ENCODE assay signal across 1 cellular context in the genomic region with DNA sequence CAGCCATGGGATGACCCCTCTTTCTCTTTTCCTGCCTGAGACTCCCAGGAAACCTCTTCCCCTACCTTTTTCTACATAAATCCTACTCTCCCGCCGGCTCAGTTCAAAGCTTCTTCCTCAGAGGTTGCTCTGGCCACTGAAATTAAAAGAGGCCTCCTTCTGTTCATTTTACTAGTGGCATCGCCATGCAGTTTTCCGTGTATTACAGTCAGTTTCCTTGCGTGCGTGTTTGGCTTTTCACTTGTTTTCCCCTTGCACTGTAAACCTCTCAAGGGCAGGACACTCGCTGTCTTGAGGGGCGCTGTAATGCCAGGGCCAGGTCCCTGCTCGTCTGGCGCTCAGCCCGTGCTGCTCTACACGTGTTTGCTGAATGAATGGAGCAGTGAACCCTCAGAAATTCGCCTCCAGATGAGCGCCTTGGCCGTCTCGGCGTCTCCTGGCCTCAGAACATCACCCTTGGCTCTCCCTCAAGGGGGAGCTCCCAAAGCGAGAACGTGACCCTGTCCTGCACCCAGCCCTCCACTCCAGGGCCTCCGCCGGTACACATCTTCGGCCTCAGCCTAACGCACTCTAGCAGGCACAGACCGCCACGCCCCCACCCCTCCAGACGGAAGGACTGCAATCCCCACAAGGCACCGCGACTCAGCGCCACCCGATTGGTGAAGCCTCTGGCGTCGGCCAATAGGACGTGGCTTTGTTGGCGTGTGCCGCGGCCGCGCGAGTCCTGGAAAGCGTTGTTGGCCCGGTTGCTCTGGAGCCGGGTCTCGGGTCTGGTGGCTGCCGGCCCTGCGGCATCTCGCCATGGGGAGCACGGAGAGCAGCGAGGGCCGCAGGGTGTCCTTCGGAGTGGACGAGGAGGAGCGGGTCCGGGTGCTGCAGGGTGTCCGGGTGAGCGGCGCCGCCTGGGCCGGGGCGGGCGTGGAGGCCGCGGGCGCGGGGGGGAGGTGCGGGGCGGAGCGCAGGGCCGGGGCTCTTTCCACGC.
TF ChIP-seq lines count a peak whose summit lies in the region.

A gene with protein sequence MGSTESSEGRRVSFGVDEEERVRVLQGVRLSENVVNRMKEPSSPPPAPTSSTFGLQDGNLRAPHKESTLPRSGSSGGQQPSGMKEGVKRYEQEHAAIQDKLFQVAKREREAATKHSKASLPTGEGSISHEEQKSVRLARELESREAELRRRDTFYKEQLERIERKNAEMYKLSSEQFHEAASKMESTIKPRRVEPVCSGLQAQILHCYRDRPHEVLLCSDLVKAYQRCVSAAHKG (plus strand): TSS at position 729 of the 982 bp plus-strand sequence. CDS start 73 bp downstream, at position 802.

TF ChIP-seq in A549, 52 proteins besides CTCF, POLR2A, EP300 and RAD21 (continued from another document):
- TF ChIP-seq, protein P1, sequence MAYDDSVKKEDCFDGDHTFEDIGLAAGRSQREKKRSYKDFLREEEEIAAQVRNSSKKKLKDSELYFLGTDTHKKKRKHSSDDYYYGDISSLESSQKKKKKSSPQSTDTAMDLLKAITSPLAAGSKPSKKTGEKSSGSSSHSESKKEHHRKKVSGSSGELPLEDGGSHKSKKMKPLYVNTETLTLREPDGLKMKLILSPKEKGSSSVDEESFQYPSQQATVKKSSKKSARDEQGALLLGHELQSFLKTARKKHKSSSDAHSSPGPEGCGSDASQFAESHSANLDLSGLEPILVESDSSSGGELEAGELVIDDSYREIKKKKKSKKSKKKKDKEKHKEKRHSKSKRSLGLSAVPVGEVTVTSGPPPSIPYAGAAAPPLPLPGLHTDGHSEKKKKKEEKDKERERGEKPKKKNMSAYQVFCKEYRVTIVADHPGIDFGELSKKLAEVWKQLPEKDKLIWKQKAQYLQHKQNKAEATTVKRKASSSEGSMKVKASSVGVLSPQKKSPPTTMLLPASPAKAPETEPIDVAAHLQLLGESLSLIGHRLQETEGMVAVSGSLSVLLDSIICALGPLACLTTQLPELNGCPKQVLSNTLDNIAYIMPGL (CRISPR knock-in tag; IDR thresholded peaks at IDR 0.05; ENCODE audit: borderline replicate concordance) = no peak
- TF ChIP-seq MAFK (IDR thresholded peaks at IDR 0.05; ENCODE audit: partially characterized antibody) (no peak), CHD4 (IDR thresholded peaks at IDR 0.05; ENCODE audit: borderline replicate concordance) (no peak), ZFP36 (IDR thresholded peaks at IDR 0.05; ENCODE audit: borderline replicate concordance, partially characterized antibody) (no peak), FOXS1 (CRISPR knock-in tag; IDR thresholded peaks at IDR 0.05) (no peak), NR3C1 (IDR thresholded peaks at IDR 0.05) (no peak), FOSL2 (IDR thresholded peaks at IDR 0.05) (no peak), FOSL2 (CRISPR knock-in tag; IDR thresholded peaks at IDR 0.05) (no peak), JUN (IDR thresholded peaks at IDR 0.05) (peak in 1 of 2 experiments; percentile 37; a peak in 1 of 5 replicates), MYC (IDR thresholded peaks at IDR 0.05; ENCODE audit: borderline replicate concordance, low read length) (peak; percentile 47; the same call in 1 of the 2 replicates), EHF (CRISPR knock-in tag; IDR thresholded peaks at IDR 0.05) (no peak), ZSCAN20 (CRISPR knock-in tag; IDR thresholded peaks at IDR 0.05) (no peak), CBX2 (IDR thresholded peaks at IDR 0.05; ENCODE audit: borderline replicate concordance, low read depth) (no peak), JUNB (IDR thresholded peaks at IDR 0.05) (no peak), TP53 (CRISPR knock-in tag; IDR thresholded peaks at IDR 0.05) (no peak), HOXB13 (CRISPR knock-in tag; IDR thresholded peaks at IDR 0.05; ENCODE audit: low read depth) (no peak), PHF8 (IDR thresholded peaks at IDR 0.05; ENCODE audit: borderline replicate concordance, low read depth) (peak; percentile 68; the same call in 1 of the 2 replicates)
- TF ChIP-seq, protein P2, sequence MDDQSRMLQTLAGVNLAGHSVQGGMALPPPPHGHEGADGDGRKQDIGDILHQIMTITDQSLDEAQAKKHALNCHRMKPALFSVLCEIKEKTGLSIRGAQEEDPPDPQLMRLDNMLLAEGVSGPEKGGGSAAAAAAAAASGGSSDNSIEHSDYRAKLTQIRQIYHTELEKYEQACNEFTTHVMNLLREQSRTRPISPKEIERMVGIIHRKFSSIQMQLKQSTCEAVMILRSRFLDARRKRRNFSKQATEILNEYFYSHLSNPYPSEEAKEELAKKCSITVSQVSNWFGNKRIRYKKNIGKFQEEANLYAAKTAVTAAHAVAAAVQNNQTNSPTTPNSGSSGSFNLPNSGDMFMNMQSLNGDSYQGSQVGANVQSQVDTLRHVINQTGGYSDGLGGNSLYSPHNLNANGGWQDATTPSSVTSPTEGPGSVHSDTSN (IDR thresholded peaks at IDR 0.05) = no peak
- TF ChIP-seq, protein P3, sequence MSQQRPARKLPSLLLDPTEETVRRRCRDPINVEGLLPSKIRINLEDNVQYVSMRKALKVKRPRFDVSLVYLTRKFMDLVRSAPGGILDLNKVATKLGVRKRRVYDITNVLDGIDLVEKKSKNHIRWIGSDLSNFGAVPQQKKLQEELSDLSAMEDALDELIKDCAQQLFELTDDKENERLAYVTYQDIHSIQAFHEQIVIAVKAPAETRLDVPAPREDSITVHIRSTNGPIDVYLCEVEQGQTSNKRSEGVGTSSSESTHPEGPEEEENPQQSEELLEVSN (IDR thresholded peaks at IDR 0.05; ENCODE audit: borderline replicate concordance, low read depth) = 0 out of 2 replicates have a peak, but pooled peaks have one; percentile 28
